In the genomic region with DNA sequence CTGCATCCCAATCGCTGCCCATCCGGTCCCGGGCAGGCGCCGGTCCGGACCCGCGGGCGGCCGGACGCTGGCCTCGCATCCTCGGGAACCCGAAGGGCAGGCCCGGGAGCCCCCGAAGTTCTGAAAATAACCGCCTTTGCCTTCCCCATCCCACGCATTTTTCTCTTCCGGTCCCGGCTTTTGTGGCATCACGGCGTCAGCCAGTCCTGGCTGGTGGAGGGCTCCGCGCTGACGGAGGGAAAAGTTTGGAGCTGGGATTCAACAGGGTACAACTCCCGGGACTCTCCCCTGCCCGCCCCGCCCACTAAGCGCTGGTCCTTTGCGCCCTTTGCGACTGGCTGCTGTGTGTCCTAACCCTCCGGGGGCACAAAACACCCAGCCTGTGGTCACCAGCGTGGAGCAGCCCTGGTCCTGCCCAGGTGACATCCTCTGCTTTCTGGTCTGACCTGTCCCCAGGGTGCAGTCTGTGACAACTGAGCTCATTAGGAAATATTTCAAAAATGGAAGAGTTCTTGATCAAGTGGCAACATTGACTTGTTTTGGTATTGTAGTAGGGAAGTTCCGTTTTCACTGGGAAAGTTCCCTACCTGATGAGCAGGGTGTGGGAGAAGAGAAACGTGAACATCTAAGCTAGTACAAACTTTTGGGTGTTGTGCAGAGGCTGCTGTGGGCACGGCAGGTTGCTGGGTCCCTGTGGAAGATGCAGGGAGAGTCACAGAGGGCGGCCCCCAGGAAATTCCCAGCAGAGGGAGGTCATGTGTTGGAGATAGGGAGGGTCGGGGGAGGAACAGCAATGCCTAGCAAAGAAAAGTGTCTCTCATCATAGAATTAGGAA, we compare ENCODE assay signal across 9 cellular contexts. TPM values are rescaled to one million over a fixed set of nuclear protein-coding genes. Genes with fewer than 3 reads are reported as not detected.
DNase-seq lines count a peak whose midpoint lies in the region; ATAC-seq and TF ChIP-seq lines count a peak whose summit lies in the region.
"Had no signal": no experiment of that assay in that cellular context is flagged by ENCODE, and none has a peak within 500 bp of the region (broad histone marks: within the 10 kb centered on the region; RNA-seq: fewer than 3 reads in every experiment).

No MANE protein-coding gene starts in this region.

- TF ChIP-seq POLR2A in suprapubic skin (IDR thresholded peaks at IDR 0.05) = no peak

- DNase-seq in COLO668 (lab: John Stamatoyannopoulos, UW; ENCODE audit: unreplicated experiment) (peak; percentile 51), caudate nucleus (lab: John Stamatoyannopoulos, UW) (peak in 54 of 61 donors; percentile 8 to 74 (median 50)), left kidney (ENCODE audit: low read depth, low spot score) (peak; percentile 90), suprapubic skin (ENCODE audit: low spot score in 2 of 2) (no peak)
- DNase-seq in CD4-positive, alpha-beta T cell = no peak

- intact Hi-C loops in CD4-positive, alpha-beta T cell (cut with DNase I, micrococcal nuclease) = no loop called here

- H3K4me1 ChIP-seq in suprapubic skin = peaks cover 14% of the 10 kb centered on the region

- peaks cover 4 to 6% (median 4%) of the 10 kb centered on the region in 3 donors for H3K4me1 Mint-ChIP-seq in IgD-negative memory B cell
- peaks cover 4% of the 10 kb centered on the region for H3K4me1 Mint-ChIP-seq in CD4-positive, alpha-beta T cell (ENCODE audit: low read depth)

- CTCF ChIA-PET in CD4-positive, alpha-beta T cell (lab: Charles Lee) = no interaction called here

- H3K27me3 ChIP-seq in suprapubic skin = peaks cover 35% of the 10 kb centered on the region
- peaks cover 79% of the 10 kb centered on the region for H3K27me3 ChIP-seq in CD4-positive, alpha-beta T cell (ENCODE audit: control insufficient read depth, insufficient read depth, low read length)

- H3K4me3 Mint-ChIP-seq in IgD-negative memory B cell = peak overlapping the region in 3 of 4 donors; percentile 19 to 79 (median 31)
- no peak overlapping the region for H3K4me3 Mint-ChIP-seq in CD4-positive, alpha-beta T cell

- no peaks in the 10 kb centered on the region for H3K36me3 ChIP-seq in suprapubic skin

- POLR2A ChIA-PET in CD4-positive, alpha-beta T cell (lab: Charles Lee) = no interaction called here

- 9% methylated on average over 22 of the region's 38 CpGs for WGBS in suprapubic skin

- ATAC-seq in CD4-positive, alpha-beta T cell (ENCODE audit: poor library complexity) = no peak
- no peak for ATAC-seq in GM18520 (IDR thresholded peaks at IDR 0.05; ENCODE audit: unreplicated experiment)
- ATAC-seq in GM21390 (IDR thresholded peaks at IDR 0.05; ENCODE audit: unreplicated experiment) = no peak

- H3K36me3 Mint-ChIP-seq in IgD-negative memory B cell = no peaks in the 10 kb centered on the region
- H3K36me3 Mint-ChIP-seq in CD4-positive, alpha-beta T cell (ENCODE audit: low read depth) = no peaks in the 10 kb centered on the region

- no peak for TF ChIP-seq EP300 in suprapubic skin (IDR thresholded peaks at IDR 0.05)

- TF ChIP-seq CTCF in suprapubic skin (IDR thresholded peaks at IDR 0.05) = no peak
- TF ChIP-seq CTCF in CD4-positive, alpha-beta T cell (IDR thresholded peaks at IDR 0.05) = no peak

- H3K9me3 ChIP-seq in suprapubic skin = no peaks in the 10 kb centered on the region
- H3K9me3 ChIP-seq in CD4-positive, alpha-beta T cell (ENCODE audit: control insufficient read depth, low read length) = no peaks in the 10 kb centered on the region

- peak overlapping the region; percentile 61 for H3K4me3 ChIP-seq in suprapubic skin

- H3K27ac Mint-ChIP-seq in IgD-negative memory B cell = no peak overlapping the region
- H3K27ac Mint-ChIP-seq in CD4-positive, alpha-beta T cell = no peak overlapping the region

- H3K9me3 Mint-ChIP-seq in IgD-negative memory B cell = peaks cover 0 to 4% (median 0%) of the 10 kb centered on the region in 3 donors
- H3K9me3 Mint-ChIP-seq in CD4-positive, alpha-beta T cell = no peaks in the 10 kb centered on the region

- H3K27ac ChIP-seq in caudate nucleus (ENCODE audit: low read depth, low read length) (peak overlapping the region; percentile 90), suprapubic skin (peak overlapping the region; percentile 17)
- H3K27ac ChIP-seq in CD4-positive, alpha-beta T cell (ENCODE audit: low read depth, low read length) = no peak overlapping the region
- H3K27ac ChIP-seq: KMS-11 had no signal

- peaks cover 39% of the 10 kb centered on the region for H3K27me3 Mint-ChIP-seq in IgD-negative memory B cell
- H3K27me3 Mint-ChIP-seq in CD4-positive, alpha-beta T cell = peaks cover 74% of the 10 kb centered on the region

RNA-seq across cellular contexts. Expression of a gene that starts 0.8 kb away (rescaled TPM):
- polyA plus RNA-seq in IgD-negative memory B cell = not detected
- 1 to 10 TPM; 1.8 to 5.1 (median 3.6) TPM for total RNA-seq in suprapubic skin
- not detected for total RNA-seq in CD4-positive, alpha-beta T cell

Comparison
In these comparisons a context has a peak if more than half of its experiments do, and no peak if none do; other contexts are left out.
1. DNase-seq: peak in COLO668 (single experiment), caudate nucleus (54 of 61) and left kidney (single experiment); none in suprapubic skin (0 of 2) and CD4-positive, alpha-beta T cell (0 of 10).